10 cellular contexts compared by ENCODE assay signal in the genomic region with DNA sequence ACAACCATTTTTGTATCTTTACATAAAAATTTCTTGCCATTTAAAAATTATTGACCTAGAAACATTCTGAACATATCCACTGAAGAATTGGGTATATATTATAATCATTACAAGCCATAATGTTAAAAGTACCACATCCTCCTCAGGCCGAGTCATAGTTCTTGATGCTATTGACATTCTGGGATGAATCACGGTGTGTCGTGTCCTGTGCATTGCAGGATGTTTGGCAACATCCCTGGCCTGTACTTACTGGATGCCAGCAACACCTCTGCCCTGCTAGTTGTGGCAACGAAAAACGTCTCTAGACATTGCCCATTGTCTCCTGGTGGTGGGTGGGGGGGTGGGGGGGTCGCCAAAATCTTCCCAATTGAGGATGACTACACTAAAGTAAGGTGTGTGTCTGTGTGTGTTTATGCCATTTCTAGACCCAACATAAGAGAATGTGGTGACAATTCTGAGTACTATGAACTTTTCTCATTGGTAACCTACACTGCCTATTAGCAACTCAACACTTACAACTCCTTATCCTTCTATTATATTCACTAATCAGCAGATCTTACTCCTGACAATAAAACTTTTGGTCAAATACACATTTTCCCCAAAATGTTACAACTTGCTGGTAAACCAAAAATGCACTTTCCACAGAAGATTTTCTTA.
A peak's percentile ranks its signal among the peaks of the same experiment; 100 is the strongest.
DNase-seq lines count a peak whose midpoint lies in the region; ATAC-seq and TF ChIP-seq lines count a peak whose summit lies in the region.
"Had no signal": no experiment of that assay in that cellular context is flagged by ENCODE, and none has a peak within 500 bp of the region (broad histone marks: within the 10 kb centered on the region; RNA-seq: fewer than 3 reads in every experiment).

No MANE protein-coding gene starts in this region.

- no peak overlapping the region for H3K4me3 Mint-ChIP-seq in memory B cell
- H3K4me3 Mint-ChIP-seq in activated CD8-positive, alpha-beta memory T cell treated with anti-CD3 and anti-CD28 coated beads, Interleukin-2, amount 10 ng/mL, durations not matched to agents 7 days and 5 days, result no peak overlapping the region

- H3K36me3 ChIP-seq in spleen, result peaks cover 0 to 63% (median 23%) of the 10 kb centered on the region in 6 donors

- peak; percentile 58 for DNase-seq in AG08396 (ENCODE audit: low spot score)
- peak; percentile 93 for DNase-seq in HS-5 (ENCODE audit: low read depth)
- DNase-seq in astrocyte of the hippocampus (ENCODE audit: low read depth, low spot score), result peak; percentile 48
- no peak for DNase-seq in memory B cell (ENCODE audit: low spot score in 2 of 2)
- no peak for DNase-seq in activated CD8-positive, alpha-beta memory T cell treated with anti-CD3 and anti-CD28 coated beads, Interleukin-2, amount 10 ng/mL, durations not matched to agents 7 days and 5 days
- no peak for DNase-seq in NCI-H1694 (lab: John Stamatoyannopoulos, UW)
- no peak for DNase-seq in spleen
- DNase-seq in kidney glomerular epithelial cell (lab: John Stamatoyannopoulos, UW), result no peak
- DNase-seq: glutamatergic neuron, small intestine had no signal

- ATAC-seq in memory B cell (ENCODE audit: low read depth), result no peak
- no peak for ATAC-seq in activated CD8-positive, alpha-beta memory T cell treated with anti-CD3 and anti-CD28 coated beads, Interleukin-2, amount 10 ng/mL, durations not matched to agents 7 days and 5 days

- H3K27me3 ChIP-seq in spleen (replicated peaks in 1 of 7), result no peaks in the 10 kb centered on the region

- no peak overlapping the region for H3K4me3 ChIP-seq in spleen

- no peaks in the 10 kb centered on the region for H3K27me3 Mint-ChIP-seq in memory B cell
- H3K27me3 Mint-ChIP-seq in activated CD8-positive, alpha-beta memory T cell treated with anti-CD3 and anti-CD28 coated beads, Interleukin-2, amount 10 ng/mL, durations not matched to agents 7 days and 5 days, result no peaks in the 10 kb centered on the region

- H3K27ac Mint-ChIP-seq in memory B cell, result peak overlapping the region; percentile 78
- H3K27ac Mint-ChIP-seq in activated CD8-positive, alpha-beta memory T cell treated with anti-CD3 and anti-CD28 coated beads, Interleukin-2, amount 10 ng/mL, durations not matched to agents 7 days and 5 days, result no peak overlapping the region

- peaks cover 30% of the 10 kb centered on the region for H3K36me3 Mint-ChIP-seq in memory B cell
- peaks cover 43% of the 10 kb centered on the region for H3K36me3 Mint-ChIP-seq in activated CD8-positive, alpha-beta memory T cell treated with anti-CD3 and anti-CD28 coated beads, Interleukin-2, amount 10 ng/mL, durations not matched to agents 7 days and 5 days

- TF ChIP-seq CTCF in spleen (IDR thresholded peaks at IDR 0.05 in 8 of 11, conservative IDR thresholded peaks at IDR 0.05 in 3 of 11), result no peak

- H3K4me1 Mint-ChIP-seq in memory B cell, result peaks cover 42% of the 10 kb centered on the region
- H3K4me1 Mint-ChIP-seq in activated CD8-positive, alpha-beta memory T cell treated with anti-CD3 and anti-CD28 coated beads, Interleukin-2, amount 10 ng/mL, durations not matched to agents 7 days and 5 days, result peaks cover 31% of the 10 kb centered on the region

- peaks cover 0 to 80% (median 26%) of the 10 kb centered on the region in 6 donors for H3K4me1 ChIP-seq in spleen

- H3K27ac ChIP-seq in spleen, result no peak overlapping the region

- WGBS in spleen, 5 donors, result 51 to 83% (median 73%) methylated on average over 6 of the region's 6 CpGs

- no peaks in the 10 kb centered on the region for H3K9me3 Mint-ChIP-seq in memory B cell
- H3K9me3 Mint-ChIP-seq in activated CD8-positive, alpha-beta memory T cell treated with anti-CD3 and anti-CD28 coated beads, Interleukin-2, amount 10 ng/mL, durations not matched to agents 7 days and 5 days (ENCODE audit: low read depth), result no peaks in the 10 kb centered on the region

- no peak for TF ChIP-seq POLR2A in spleen (IDR thresholded peaks at IDR 0.05)

- CTCF ChIA-PET in activated CD8-positive, alpha-beta memory T cell treated with anti-CD3 and anti-CD28 coated beads, Interleukin-2, amount 10 ng/mL, durations not matched to agents 7 days and 5 days (lab: Charles Lee), result no interaction called here

- no peaks in the 10 kb centered on the region for H3K9me3 ChIP-seq in spleen

- intact Hi-C loops in spleen (cut with DNase I; ENCODE audit: low total_unique reads), result no loop called here

Comparison
In these comparisons a context has a peak if more than half of its experiments do, and no peak if none do; other contexts are left out.
1. DNase-seq: peak in AG08396 (single experiment), HS-5 (single experiment) and astrocyte of the hippocampus (single experiment); none in memory B cell (0 of 2), activated CD8-positive, alpha-beta memory T cell treated with anti-CD3 and anti-CD28 coated beads, Interleukin-2, amount 10 ng/mL, durations not matched to agents 7 days and 5 days (single experiment), NCI-H1694 (single experiment), spleen (single experiment) and kidney glomerular epithelial cell (single experiment).